1 cellular context compared by ENCODE assay signal in the genomic region with DNA sequence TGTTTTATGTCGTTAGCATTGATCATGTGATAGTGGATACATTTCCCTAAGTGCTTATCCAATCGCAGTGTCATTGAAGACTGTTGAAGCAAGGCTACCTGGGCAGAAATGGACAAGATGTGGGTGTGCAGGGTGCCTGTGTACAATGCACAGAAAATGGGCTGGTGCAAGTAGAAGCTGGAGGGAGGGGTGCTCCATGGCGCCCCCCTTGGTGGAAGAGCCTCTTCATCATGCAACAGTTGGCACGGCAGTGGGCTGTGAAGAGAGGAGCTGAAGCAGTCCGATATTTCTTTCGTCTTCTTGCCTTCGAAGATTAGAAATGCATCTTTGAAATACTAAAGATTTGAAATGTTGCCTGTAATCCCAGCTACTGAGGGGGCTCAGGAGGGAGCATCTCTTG.
TF ChIP-seq lines count a peak whose summit lies in the region.

No MANE protein-coding gene starts in this region.

TF ChIP-seq in HCT116, 20 proteins besides CTCF, POLR2A, EP300 and RAD21 (continued from another document):
- TF ChIP-seq, protein P1, sequence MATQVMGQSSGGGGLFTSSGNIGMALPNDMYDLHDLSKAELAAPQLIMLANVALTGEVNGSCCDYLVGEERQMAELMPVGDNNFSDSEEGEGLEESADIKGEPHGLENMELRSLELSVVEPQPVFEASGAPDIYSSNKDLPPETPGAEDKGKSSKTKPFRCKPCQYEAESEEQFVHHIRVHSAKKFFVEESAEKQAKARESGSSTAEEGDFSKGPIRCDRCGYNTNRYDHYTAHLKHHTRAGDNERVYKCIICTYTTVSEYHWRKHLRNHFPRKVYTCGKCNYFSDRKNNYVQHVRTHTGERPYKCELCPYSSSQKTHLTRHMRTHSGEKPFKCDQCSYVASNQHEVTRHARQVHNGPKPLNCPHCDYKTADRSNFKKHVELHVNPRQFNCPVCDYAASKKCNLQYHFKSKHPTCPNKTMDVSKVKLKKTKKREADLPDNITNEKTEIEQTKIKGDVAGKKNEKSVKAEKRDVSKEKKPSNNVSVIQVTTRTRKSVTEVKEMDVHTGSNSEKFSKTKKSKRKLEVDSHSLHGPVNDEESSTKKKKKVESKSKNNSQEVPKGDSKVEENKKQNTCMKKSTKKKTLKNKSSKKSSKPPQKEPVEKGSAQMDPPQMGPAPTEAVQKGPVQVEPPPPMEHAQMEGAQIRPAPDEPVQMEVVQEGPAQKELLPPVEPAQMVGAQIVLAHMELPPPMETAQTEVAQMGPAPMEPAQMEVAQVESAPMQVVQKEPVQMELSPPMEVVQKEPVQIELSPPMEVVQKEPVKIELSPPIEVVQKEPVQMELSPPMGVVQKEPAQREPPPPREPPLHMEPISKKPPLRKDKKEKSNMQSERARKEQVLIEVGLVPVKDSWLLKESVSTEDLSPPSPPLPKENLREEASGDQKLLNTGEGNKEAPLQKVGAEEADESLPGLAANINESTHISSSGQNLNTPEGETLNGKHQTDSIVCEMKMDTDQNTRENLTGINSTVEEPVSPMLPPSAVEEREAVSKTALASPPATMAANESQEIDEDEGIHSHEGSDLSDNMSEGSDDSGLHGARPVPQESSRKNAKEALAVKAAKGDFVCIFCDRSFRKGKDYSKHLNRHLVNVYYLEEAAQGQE (IDR thresholded peaks at IDR 0.05; ENCODE audit: low read depth): no peak
- TF ChIP-seq EZH2phosphoT487 (IDR thresholded peaks at IDR 0.05; ENCODE audit: borderline replicate concordance): no peak
- no peak for TF ChIP-seq EGR1 (IDR thresholded peaks at IDR 0.05; ENCODE audit: low read depth)
- no peak for TF ChIP-seq TCF7L2 (IDR thresholded peaks at IDR 0.05; ENCODE audit: borderline replicate concordance, extremely low read depth, insufficient read depth, insufficient read length)
- no peak for TF ChIP-seq ZNF274 (IDR thresholded peaks at IDR 0.05; ENCODE audit: low read depth, low read length)
- TF ChIP-seq POLR2AphosphoS5 (IDR thresholded peaks at IDR 0.05; ENCODE audit: low read depth, low read length): no peak
- no peak for TF ChIP-seq JUND (IDR thresholded peaks at IDR 0.05)
- TF ChIP-seq, protein P2, sequence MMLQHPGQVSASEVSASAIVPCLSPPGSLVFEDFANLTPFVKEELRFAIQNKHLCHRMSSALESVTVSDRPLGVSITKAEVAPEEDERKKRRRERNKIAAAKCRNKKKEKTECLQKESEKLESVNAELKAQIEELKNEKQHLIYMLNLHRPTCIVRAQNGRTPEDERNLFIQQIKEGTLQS (IDR thresholded peaks at IDR 0.05): no peak
TF ChIP-seq in HCT116: peak in this region for 0.
